Comparison of ENCODE assay signal across 18 cellular contexts in genomic region chr2:20609995-20610357, GRCh38. TPM values are rescaled to one million over a fixed set of nuclear protein-coding genes. Genes with fewer than 3 reads are reported as not detected.
A peak's percentile ranks its signal among the peaks of the same experiment; 100 is the strongest.
DNase-seq lines count a peak whose midpoint lies in the region; ATAC-seq, FAIRE-seq and TF ChIP-seq lines count a peak whose summit lies in the region.
"Had no signal": no experiment of that assay in that cellular context is flagged by ENCODE, and none has a peak within 500 bp of the region (broad histone marks: within the 10 kb centered on the region; RNA-seq: fewer than 3 reads in every experiment).

No MANE protein-coding gene starts in this region.

- ATAC-seq in K562 (no peak), heart right ventricle (no peak), upper lobe of left lung (ENCODE audit: low FRiP score in 2 of 2) (no peak)
- ATAC-seq: activated T-helper 17 cell treated with anti-CD3 and anti-CD28 coated beads, Interleukin-2, amount 50 U/mL, for 72 hours; T-helper 17 cell had no signal

- no TSS peak for BruUV-seq in K562 (replicated peaks; lab: Mats Ljungman, UMichigan)

- DNase-seq in K562 (ENCODE audit: extremely low read depth in 1 of 4, low spot score in 3 of 4): no peak
- DNase-seq in heart right ventricle: no peak
- DNase-seq in posterior cingulate gyrus: peak in 6 of 10 donors; percentile 2 to 83 (median 41)
- DNase-seq in upper lobe of left lung: no peak
- no peak for DNase-seq in substantia nigra (lab: John Stamatoyannopoulos, UW)
- no peak for DNase-seq in NCI-H446 treated with DMSO at 0.1 percent for 48 hours (lab: John Stamatoyannopoulos, UW)
- no peak for DNase-seq in COR-L47 (lab: John Stamatoyannopoulos, UW)
- DNase-seq: activated CD4-positive, alpha-beta T cell treated with anti-CD3 and anti-CD28 coated beads, Interleukin-2, amount 50 U/mL, for 1 hour; CD4-positive, alpha-beta T cell; GOT3; NCI-H510A treated with DMSO at 0.1 percent for 48 hours; NK-92 treated with Interleukin-12 subunit alpha and Interleukin-12 subunit beta, amount 100 ng/mL, for 24 hours; T-helper 17 cell had no signal

- no peak overlapping the region for H3K27ac ChIP-seq in K562 (ENCODE audit: extremely low read depth, low read depth, low read length)
- H3K27ac ChIP-seq in heart right ventricle: peak overlapping the region in 8 of 10 donors; percentile 40 to 98 (median 67)
- peak overlapping the region in 3 of 4 donors; percentile 14 to 93 (median 88) for H3K27ac ChIP-seq in upper lobe of left lung
- H3K27ac ChIP-seq in substantia nigra (ENCODE audit: low read depth, low read length, poor library complexity, severe bottlenecking): no peak overlapping the region
- H3K27ac ChIP-seq: neutrophil had no signal

- no peak for TF ChIP-seq EP300 in K562 (IDR thresholded peaks at IDR 0.05; ENCODE audit: low read length)
- no peak for TF ChIP-seq EP300 in upper lobe of left lung (IDR thresholded peaks at IDR 0.05)

- no peak for TF ChIP-seq POLR2A in K562 (conservative IDR thresholded peaks at IDR 0.05)
- no peak for TF ChIP-seq POLR2A in upper lobe of left lung (IDR thresholded peaks at IDR 0.05)

- H3K4me1 ChIP-seq in K562 (replicated peaks in 1 of 2; ENCODE audit: control insufficient read depth in 2 of 2, insufficient read depth in 2 of 2, low read length in 2 of 2): peaks cover 7 to 23% of the 10 kb centered on the region in 2 experiments; a peak in 3 of 5 replicates
- peaks cover 35 to 78% (median 69%) of the 10 kb centered on the region in 9 donors for H3K4me1 ChIP-seq in heart right ventricle
- H3K4me1 ChIP-seq in upper lobe of left lung: peaks cover 49 to 53% (median 51%) of the 10 kb centered on the region in 4 donors

- no peak for TF ChIP-seq RAD21 in K562 (CRISPR knock-in tag; conservative IDR thresholded peaks at IDR 0.05 in 1 of 2, IDR thresholded peaks at IDR 0.05 in 1 of 2)

- intact Hi-C loops in K562 (cut with micrococcal nuclease) (no loop called here), heart right ventricle (cut with DNase I) (loop anchor here in 2 of 10 donors (5.0 kb wide), 2 partner anchors 33 to 78 kb away; no protein-coding TSS in a partner anchor), posterior cingulate gyrus (cut with DNase I) (loop anchor here (10.0 kb wide), 1 partner anchor 95 kb away; no protein-coding TSS in a partner anchor)

- H3K27me3 ChIP-seq in K562 (ENCODE audit: control insufficient read depth in 2 of 2, insufficient read depth in 2 of 2, low read length in 2 of 2) (no peaks in the 10 kb centered on the region), heart right ventricle (no peaks in the 10 kb centered on the region), upper lobe of left lung (no peaks in the 10 kb centered on the region)
- H3K27me3 ChIP-seq: MG63, neutrophil had no signal

- H3K9ac ChIP-seq in K562 (ENCODE audit: insufficient read depth in 1 of 2, low read depth in 2 of 2, low read length in 2 of 2): no peak overlapping the region

- H3K9me3 ChIP-seq in K562 (replicated peaks; ENCODE audit: control insufficient read depth, insufficient read depth, low read depth, low read length) (no peaks in the 10 kb centered on the region), heart right ventricle (peaks cover 0 to 5% (median 0%) of the 10 kb centered on the region in 11 donors), upper lobe of left lung (no peaks in the 10 kb centered on the region)
- H3K9me3 ChIP-seq: neutrophil had no signal

- H3K4me3 ChIP-seq in K562: no peak overlapping the region
- no peak overlapping the region for H3K4me3 ChIP-seq in heart right ventricle
- no peak overlapping the region for H3K4me3 ChIP-seq in upper lobe of left lung
- H3K4me3 ChIP-seq: MG63 had no signal

- H3K9me1 ChIP-seq in K562 (ENCODE audit: control insufficient read depth, insufficient read depth, low read length): no peaks in the 10 kb centered on the region

- POLR2A ChIA-PET in K562 (lab: Yijun Ruan, JAX): no interaction called here

- FAIRE-seq in K562 (lab: Jason Lieb, UNC): no peak
- FAIRE-seq: G401.6, urothelium cell line had no signal

- no peaks in the 10 kb centered on the region for H4K20me1 ChIP-seq in K562 (replicated peaks; ENCODE audit: control insufficient read depth, insufficient read depth, low read length)

- H3K36me3 ChIP-seq in K562 (ENCODE audit: control insufficient read depth, insufficient read depth, low read length) (no peaks in the 10 kb centered on the region), heart right ventricle (no peaks in the 10 kb centered on the region), upper lobe of left lung (no peaks in the 10 kb centered on the region)
- H3K36me3 ChIP-seq: MG63, neutrophil had no signal

- 39% methylated on average over 4 of the region's 4 CpGs for WGBS in K562 (ENCODE audit: insufficient coverage, low coverage, missing lambda C conversion rate)
- 74% methylated on average over 4 of the region's 4 CpGs for WGBS in heart right ventricle, 2 donors
- WGBS in upper lobe of left lung, 2 donors: 64 to 75% methylated on average over 4 of the region's 4 CpGs

- in situ Hi-C loops in K562 (cut with MboI): no loop called here

- H3K79me2 ChIP-seq in K562 (ENCODE audit: control insufficient read depth, insufficient read depth, low read length): no peaks in the 10 kb centered on the region

- H2AFZ ChIP-seq in K562 (ENCODE audit: low read depth, low read length): 0 out of 2 replicates have a peak overlapping the region, but pooled peaks have one; percentile 12

- CTCF ChIA-PET in K562 (lab: Yijun Ruan, JAX; ENCODE audit: low intra/inter-chr PET ratio): interaction anchor here (0.5 kb wide), 1 partner anchor 211 kb away, joined by 3 read pairs; no protein-coding TSS in a partner anchor

- TF ChIP-seq CTCF in K562 (IDR thresholded peaks at IDR 0.05 in 2 of 3, conservative IDR thresholded peaks at IDR 0.05 in 1 of 3; ENCODE audit: insufficient read depth in 2 of 3, low read depth in 1 of 3, low read length in 3 of 3) (no peak), heart right ventricle (IDR thresholded peaks at IDR 0.05) (no peak), upper lobe of left lung (IDR thresholded peaks at IDR 0.05) (no peak)

- H3K4me2 ChIP-seq in K562 (ENCODE audit: insufficient read depth, low read length): no peak overlapping the region

TF ChIP-seq in K562, 482 proteins besides CTCF, POLR2A, EP300 and RAD21 (continues in another document):
- TF ChIP-seq COPS2 (conservative IDR thresholded peaks at IDR 0.05) (no peak), ZNF347 (CRISPR knock-in tag; IDR thresholded peaks at IDR 0.05; ENCODE audit: low read depth) (no peak), GTF2F1 (IDR thresholded peaks at IDR 0.05; ENCODE audit: low read depth, low read length) (no peak)

RNA-seq across cellular contexts. Expression of gene HS1BP3, which starts 40.9 kb away (rescaled TPM):
- 4.8 and 13.7 TPM in 2 replicates for total RNA-seq in K562 (2011; cell fraction: chromatin; rRNA removed; ENCODE audit: low replicate concordance)
- 6.7 and 9.2 TPM in 2 replicates for total RNA-seq in K562 (2011; cell fraction: nucleolus; rRNA removed)
- 8.7 and 9.6 TPM in 2 replicates for total RNA-seq in K562 (2011; cell fraction: nucleoplasm; rRNA removed)
- total RNA-seq in K562 (2014; rRNA removed) (6.5 and 6.7 TPM in 2 replicates), K562 (2014; rRNA removed; fragmentation: Illumina TruSeq; extraction: Trizol) (2.0 and 3.5 TPM in 2 replicates), K562 (2015; rRNA removed; fragmentation: Illumina TruSeq; extraction: Trizol) (7.6 and 8.3 TPM in 2 replicates), K562 (2021) (7.4 and 7.5 TPM in 2 replicates), heart right ventricle (10 to 100 TPM; 11.3 to 26.3 (median 16.1) TPM), upper lobe of left lung (10 to 100 TPM; 41.0 to 45.8 (median 42.7) TPM)
- polyA plus RNA-seq in K562 (2011; rRNA removed) (3.0 and 6.5 TPM in 2 replicates), K562 (2014; fragmentation: Illumina TruSeq; extraction: Trizol) (5.9 and 6.9 TPM in 2 replicates), K562 (2014; fragmentation: Nextera tagmentation; extraction: Ambion mirVana) (under 1 TPM; 0.41 to 0.63 TPM), K562 (2014; rRNA removed) (5.9 and 6.2 TPM in 2 replicates), heart right ventricle (10 to 100 TPM; 16.8 to 24.6 TPM)
- polyA plus RNA-seq in K562 (2011; cell fraction: cytosol; rRNA removed): 3.3 and 4.1 TPM in 2 replicates
- 8.2 and 10.8 TPM in 2 replicates for polyA plus RNA-seq in K562 (2011; cell fraction: nucleus; rRNA removed)
- 7.9 and 28.0 TPM in 2 replicates for polyA plus RNA-seq in K562 (2012)
- polyA minus RNA-seq in K562 (2011; rRNA and poly(A)+ RNA removed): 2.3 and 5.2 TPM in 2 replicates
- 2.2 and 6.9 TPM in 2 replicates for polyA minus RNA-seq in K562 (2011; cell fraction: cytosol; rRNA and poly(A)+ RNA removed)
- 9.1 and 9.4 TPM in 2 replicates for polyA minus RNA-seq in K562 (2011; cell fraction: nucleus; rRNA and poly(A)+ RNA removed)

RNA-seq across cellular contexts. Expression of gene GDF7, which starts 57.0 kb away (rescaled TPM):
- total RNA-seq in K562 (2011; cell fraction: chromatin; rRNA removed; ENCODE audit: low replicate concordance): not detected in 2 replicates
- not detected in 2 replicates for total RNA-seq in K562 (2011; cell fraction: nucleolus; rRNA removed)
- total RNA-seq in K562 (2011; cell fraction: nucleoplasm; rRNA removed): not detected in 2 replicates
- not detected in 2 replicates for total RNA-seq in K562 (2014; rRNA removed)
- total RNA-seq in K562 (2014; rRNA removed; fragmentation: Illumina TruSeq; extraction: Trizol): not detected in 2 replicates
- total RNA-seq in K562 (2015; rRNA removed; fragmentation: Illumina TruSeq; extraction: Trizol): not detected in 2 replicates
- not detected in 2 replicates for total RNA-seq in K562 (2021)
- 0.01 TPM in 1 of 2 replicates, not detected in the other for polyA plus RNA-seq in K562 (2011; rRNA removed)
- polyA plus RNA-seq in K562 (2011; cell fraction: cytosol; rRNA removed): 0.01 TPM in 1 of 2 replicates, not detected in the other
- polyA plus RNA-seq in K562 (2011; cell fraction: nucleus; rRNA removed): 0.06 TPM in 1 of 2 replicates, not detected in the other
- 0.04 and 0.11 TPM in 2 replicates for polyA plus RNA-seq in K562 (2012)
- not detected in 2 replicates for polyA plus RNA-seq in K562 (2014; fragmentation: Illumina TruSeq; extraction: Trizol)
- polyA plus RNA-seq in K562 (2014; fragmentation: Nextera tagmentation; extraction: Ambion mirVana): under 1 TPM; 0.01 TPM
- polyA plus RNA-seq in K562 (2014; rRNA removed): 0.01 TPM in 1 of 2 replicates, not detected in the other
- under 0.01 and 0.03 TPM in 2 replicates for polyA minus RNA-seq in K562 (2011; rRNA and poly(A)+ RNA removed)
- 0.09 TPM in 1 of 2 replicates, not detected in the other for polyA minus RNA-seq in K562 (2011; cell fraction: cytosol; rRNA and poly(A)+ RNA removed)
- polyA minus RNA-seq in K562 (2011; cell fraction: nucleus; rRNA and poly(A)+ RNA removed): under 0.01 TPM in 1 of 2 replicates, not detected in the other
- total RNA-seq in heart right ventricle: 1 to 10 TPM in 1 of 10 donors, under 1 TPM in 9; 0.10 to 1.2 (median 0.66) TPM
- under 1 TPM; 0.17 to 0.37 TPM for polyA plus RNA-seq in heart right ventricle
- total RNA-seq in upper lobe of left lung: 1 to 10 TPM in 1 of 6 donors, under 1 TPM in 5; under 0.01 to 1.8 (median 0.44) TPM

Comparison
In these comparisons a context has a peak if more than half of its experiments do, and no peak if none do; other contexts are left out.
1. DNase-seq: peak in posterior cingulate gyrus (6 of 10); none in K562 (0 of 4), heart right ventricle (0 of 2), upper lobe of left lung (0 of 2), substantia nigra (0 of 49), NCI-H446 treated with DMSO at 0.1 percent for 48 hours (single experiment) and COR-L47 (single experiment).
2. H3K27ac ChIP-seq: peak in heart right ventricle (8 of 10) and upper lobe of left lung (3 of 4); none in K562 (single experiment) and substantia nigra (single experiment).